ENCODE assay signal across 8 cellular contexts in the genomic region with DNA sequence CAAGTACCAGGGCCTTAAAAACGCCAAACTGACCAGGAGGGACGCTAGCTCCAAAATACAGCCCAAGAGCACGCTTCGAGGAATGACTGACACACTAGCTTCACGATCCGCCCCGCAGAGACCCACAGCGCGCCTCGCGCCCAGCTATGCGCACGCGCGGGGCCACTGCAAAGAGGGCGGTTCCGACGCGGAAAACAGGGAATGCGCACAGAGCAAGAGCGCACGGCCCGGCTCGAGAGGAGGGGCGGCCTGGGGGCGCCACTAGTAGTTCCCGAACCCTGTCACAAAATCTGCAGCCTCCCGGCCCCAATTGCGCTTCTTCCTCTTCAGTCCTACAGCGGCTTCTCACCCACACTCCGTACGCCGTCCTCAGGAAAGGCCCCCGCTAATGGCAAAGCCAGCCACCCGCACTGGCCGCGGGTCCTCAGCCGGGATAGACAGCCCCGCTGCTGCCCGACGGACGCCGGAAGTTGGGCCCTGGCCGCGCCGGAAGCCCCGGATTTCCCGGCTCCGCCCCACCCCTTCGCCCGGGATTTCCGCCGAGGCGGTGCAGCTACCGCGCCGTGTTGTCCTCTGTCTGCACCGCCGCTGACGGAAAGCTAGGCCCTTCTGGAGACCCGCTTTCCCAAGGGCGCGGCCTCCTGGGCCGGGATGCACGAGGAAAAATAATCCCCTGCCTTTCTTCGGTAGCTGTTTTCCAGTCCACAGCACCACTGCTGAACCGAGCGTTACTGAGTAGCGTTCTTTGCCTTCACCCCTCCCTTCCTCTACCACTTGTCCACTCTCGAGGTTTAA. TPM values are rescaled to one million over a fixed set of nuclear protein-coding genes. Genes with fewer than 3 reads are reported as not detected.
DNase-seq lines count a peak whose midpoint lies in the region; ATAC-seq and TF ChIP-seq lines count a peak whose summit lies in the region.

Gene HDHD2 (minus strand): TSS at position 472 of the 795 bp plus-strand sequence. CDS start 14,061 bp downstream, outside the sequence.

- peak; percentile 85 for DNase-seq in DND-41
- peak; percentile 69 for DNase-seq in KG1 (lab: John Stamatoyannopoulos, UW)
- peak; percentile 77 for DNase-seq in RWPE2 (ENCODE audit: low spot score)
- DNase-seq in activated T-helper 2 cell treated with anti-CD3 and anti-CD28 coated beads, Interferon-gamma antibody, Interleukin-2, Interleukin-4, amounts not matched to agents 10 μg/mL and 5 μg/mL and 100 μg/mL, durations not matched to agents 14 hours and 24 hours and 36 hours (ENCODE audit: low spot score), result peak; percentile 66
- peak; percentile 70 for DNase-seq in fibroblast of peridontal ligament (ENCODE audit: extremely low read depth)
- peak; percentile 92 for DNase-seq in natural killer cell treated with Interleukin-12 subunit alpha and Interleukin-12 subunit beta and Interleukin-15 and Interleukin-18, amount 100 ng/mL, for 72 hours (ENCODE audit: low spot score)
- DNase-seq in stimulated activated naive CD8-positive, alpha-beta T cell treated with anti-CD3 and anti-CD28 coated beads, Interleukin-15, Interleukin-2, amounts not matched to agents 100 U/mL and 50 U/mL, for 24 hours, result peak; percentile 89

- intact Hi-C loops in activated T-helper 2 cell treated with anti-CD3 and anti-CD28 coated beads, Interferon-gamma antibody, Interleukin-2, Interleukin-4, amounts not matched to agents 10 μg/mL and 5 μg/mL and 100 μg/mL, durations not matched to agents 14 hours and 24 hours and 36 hours (cut with micrococcal nuclease), result loop anchor here (1.0 to 10.0 kb wide), 3 partner anchors 26 to 235 kb away; partner anchors contain the start of genes IER3IP1, KATNAL2 and PIAS2

- peak within 1 kb of the TSS; percentile 95 for H3K27ac ChIP-seq in DND-41 (ENCODE audit: low read length)
- H3K27ac ChIP-seq in RWPE2 (ENCODE audit: poor library complexity, severe bottlenecking), result peak within 1 kb of the TSS; percentile 55

- H3K36me3 ChIP-seq in DND-41 (ENCODE audit: insufficient read depth, low read length), result peaks cover 14% of the 10 kb centered on the region
- peaks cover 4% of the 10 kb centered on the region for H3K36me3 ChIP-seq in RWPE2 (ENCODE audit: low read depth)

- H3K36me3 Mint-ChIP-seq in activated T-helper 2 cell treated with anti-CD3 and anti-CD28 coated beads, Interferon-gamma antibody, Interleukin-2, Interleukin-4, amounts not matched to agents 10 μg/mL and 5 μg/mL and 100 μg/mL, durations not matched to agents 14 hours and 24 hours and 36 hours (ENCODE audit: low read depth), result peaks cover 23% of the 10 kb centered on the region
- H3K36me3 Mint-ChIP-seq in natural killer cell treated with Interleukin-12 subunit alpha and Interleukin-12 subunit beta and Interleukin-15 and Interleukin-18, amount 100 ng/mL, for 72 hours, result peaks cover 6% of the 10 kb centered on the region

- H3K4me2 ChIP-seq in DND-41 (ENCODE audit: insufficient read depth, low read length), result peak within 1 kb of the TSS; percentile 75

- peak within 1 kb of the TSS; percentile 95 for H3K4me3 Mint-ChIP-seq in activated T-helper 2 cell treated with anti-CD3 and anti-CD28 coated beads, Interferon-gamma antibody, Interleukin-2, Interleukin-4, amounts not matched to agents 10 μg/mL and 5 μg/mL and 100 μg/mL, durations not matched to agents 14 hours and 24 hours and 36 hours (ENCODE audit: low read depth)
- peak within 1 kb of the TSS; percentile 97 for H3K4me3 Mint-ChIP-seq in natural killer cell treated with Interleukin-12 subunit alpha and Interleukin-12 subunit beta and Interleukin-15 and Interleukin-18, amount 100 ng/mL, for 72 hours

- TF ChIP-seq CTCF in DND-41 (IDR thresholded peaks at IDR 0.05; ENCODE audit: borderline replicate concordance, extremely low read depth, low read length, poor library complexity, severe bottlenecking), result no peak
- TF ChIP-seq CTCF in RWPE2 (IDR thresholded peaks at IDR 0.05; ENCODE audit: poor library complexity, severe bottlenecking), result no peak

- H3K4me1 Mint-ChIP-seq in activated T-helper 2 cell treated with anti-CD3 and anti-CD28 coated beads, Interferon-gamma antibody, Interleukin-2, Interleukin-4, amounts not matched to agents 10 μg/mL and 5 μg/mL and 100 μg/mL, durations not matched to agents 14 hours and 24 hours and 36 hours (ENCODE audit: low read depth), result peaks cover 26% of the 10 kb centered on the region
- peaks cover 40 to 47% of the 10 kb centered on the region in 2 donors for H3K4me1 Mint-ChIP-seq in natural killer cell treated with Interleukin-12 subunit alpha and Interleukin-12 subunit beta and Interleukin-15 and Interleukin-18, amount 100 ng/mL, for 72 hours (ENCODE audit: low read depth in 2 of 2)

- H3K27me3 ChIP-seq in DND-41 (ENCODE audit: insufficient read depth, low read length, poor library complexity) (no peaks in the 10 kb centered on the region), RWPE2 (ENCODE audit: insufficient read depth, poor library complexity, severe bottlenecking) (no peaks in the 10 kb centered on the region)

- H2AFZ ChIP-seq in DND-41 (ENCODE audit: low read depth, low read length), result peak within 1 kb of the TSS; percentile 95

- no peaks in the 10 kb centered on the region for H3K9me3 Mint-ChIP-seq in activated T-helper 2 cell treated with anti-CD3 and anti-CD28 coated beads, Interferon-gamma antibody, Interleukin-2, Interleukin-4, amounts not matched to agents 10 μg/mL and 5 μg/mL and 100 μg/mL, durations not matched to agents 14 hours and 24 hours and 36 hours
- no peaks in the 10 kb centered on the region for H3K9me3 Mint-ChIP-seq in natural killer cell treated with Interleukin-12 subunit alpha and Interleukin-12 subunit beta and Interleukin-15 and Interleukin-18, amount 100 ng/mL, for 72 hours

- no peaks in the 10 kb centered on the region for H4K20me1 ChIP-seq in DND-41 (ENCODE audit: insufficient read depth, low read length)

- H3K27me3 Mint-ChIP-seq in activated T-helper 2 cell treated with anti-CD3 and anti-CD28 coated beads, Interferon-gamma antibody, Interleukin-2, Interleukin-4, amounts not matched to agents 10 μg/mL and 5 μg/mL and 100 μg/mL, durations not matched to agents 14 hours and 24 hours and 36 hours (ENCODE audit: low read depth), result no peaks in the 10 kb centered on the region
- H3K27me3 Mint-ChIP-seq in natural killer cell treated with Interleukin-12 subunit alpha and Interleukin-12 subunit beta and Interleukin-15 and Interleukin-18, amount 100 ng/mL, for 72 hours, result no peaks in the 10 kb centered on the region

- H3K79me2 ChIP-seq in DND-41 (ENCODE audit: insufficient read depth, low read length), result peaks cover 59% of the 10 kb centered on the region

- ATAC-seq in DND-41 (ENCODE audit: insufficient read depth, low read depth) (peak; percentile 88), GM21723 (IDR thresholded peaks at IDR 0.05; ENCODE audit: unreplicated experiment) (peak; percentile 91), RWPE2 (ENCODE audit: low read depth) (peak; percentile 92)
- peak; percentile 95 to 96 for ATAC-seq in natural killer cell treated with Interleukin-12 subunit alpha and Interleukin-12 subunit beta and Interleukin-15 and Interleukin-18, amount 100 ng/mL, for 72 hours
- ATAC-seq in stimulated activated naive CD8-positive, alpha-beta T cell treated with anti-CD3 and anti-CD28 coated beads, Interleukin-15, Interleukin-2, amounts not matched to agents 100 U/mL and 50 U/mL, for 24 hours, result peak; percentile 91

- H3K4me1 ChIP-seq in DND-41 (ENCODE audit: insufficient read depth, low read length) (peaks cover 28% of the 10 kb centered on the region), RWPE2 (ENCODE audit: insufficient read depth, poor library complexity, severe bottlenecking) (peaks cover 4% of the 10 kb centered on the region)

- H3K4me3 ChIP-seq in DND-41 (ENCODE audit: low read depth in 1 of 2, low read length in 2 of 2), result peak within 1 kb of the TSS; percentile 47 to 85
- H3K4me3 ChIP-seq in RWPE2 (ENCODE audit: severe bottlenecking), result peak within 1 kb of the TSS; percentile 56

- H3K27ac Mint-ChIP-seq in activated T-helper 2 cell treated with anti-CD3 and anti-CD28 coated beads, Interferon-gamma antibody, Interleukin-2, Interleukin-4, amounts not matched to agents 10 μg/mL and 5 μg/mL and 100 μg/mL, durations not matched to agents 14 hours and 24 hours and 36 hours, result peak within 1 kb of the TSS; percentile 92
- H3K27ac Mint-ChIP-seq in natural killer cell treated with Interleukin-12 subunit alpha and Interleukin-12 subunit beta and Interleukin-15 and Interleukin-18, amount 100 ng/mL, for 72 hours, result peak within 1 kb of the TSS; percentile 97 to 99

- H3K9me3 ChIP-seq in DND-41 (ENCODE audit: insufficient read depth, low read length, severe bottlenecking), result no peaks in the 10 kb centered on the region
- H3K9me3 ChIP-seq in RWPE2 (ENCODE audit: severe bottlenecking), result no peaks in the 10 kb centered on the region

- H3K9ac ChIP-seq in DND-41 (ENCODE audit: low read depth, low read length), result peak within 1 kb of the TSS; percentile 82

RNA-seq across cellular contexts. Expression of gene HDHD2, which starts in this region (rescaled TPM):
- total RNA-seq in activated T-helper 2 cell treated with anti-CD3 and anti-CD28 coated beads, Interferon-gamma antibody, Interleukin-2, Interleukin-4, amounts not matched to agents 10 μg/mL and 5 μg/mL and 100 μg/mL, durations not matched to agents 14 hours and 24 hours and 36 hours, result 39.3 and 40.8 TPM in 2 replicates
- 10 to 100 TPM; 27.7 to 27.8 TPM for total RNA-seq in natural killer cell treated with Interleukin-12 subunit alpha and Interleukin-12 subunit beta and Interleukin-15 and Interleukin-18, amount 100 ng/mL, for 72 hours

Comparison
In these comparisons a context has a peak if more than half of its experiments do, and no peak if none do; other contexts are left out.
1. Peak in every context shown above with its lines: DNase-seq, ATAC-seq, H3K4me3 ChIP-seq and H3K27ac ChIP-seq.